In genomic region chr11:19553683-19554333, GRCh38 we compare ENCODE assay signal across 9 cellular contexts.
A peak's percentile ranks its signal among the peaks of the same experiment; 100 is the strongest.
DNase-seq lines count a peak whose midpoint lies in the region; ATAC-seq, FAIRE-seq and TF ChIP-seq lines count a peak whose summit lies in the region.
"Had no signal": no experiment of that assay in that cellular context is flagged by ENCODE, and none has a peak within 500 bp of the region (broad histone marks: within the 10 kb centered on the region; RNA-seq: fewer than 3 reads in every experiment).

No MANE protein-coding gene starts in this region.

- DNase-seq in D341Med (ENCODE audit: low spot score) (peak; percentile 80), GM23338 (ENCODE audit: low spot score) (peak; percentile 93), NCI-H1105 (lab: John Stamatoyannopoulos, UW) (peak; percentile 72), T-helper 1 cell (peak; percentile 37 to 58 (median 38)), amygdala (lab: John Stamatoyannopoulos, UW) (peak; percentile 17 to 91 (median 75)), hepatocyte (ENCODE audit: low spot score) (peak; percentile 90), small intestine (peak; percentile 75), HuH-7.5 (ENCODE audit: low spot score) (no peak)

- H3K9me2 ChIP-seq in GM23338 (ENCODE audit: insufficient read depth): no peaks in the 10 kb centered on the region
- H3K9me2 ChIP-seq in hepatocyte (replicated peaks; ENCODE audit: insufficient read depth): no peaks in the 10 kb centered on the region

- H2AFZ ChIP-seq in GM23338 (peak overlapping the region; percentile 85; the same call in 1 of the 2 replicates), hepatocyte (no peak overlapping the region)

- 37% methylated on average over 8 of the region's 8 CpGs for WGBS in hepatocyte (ENCODE audit: low lambda C conversion rate, missing lambda C conversion rate)
- 35 to 42% (median 41%) methylated on average over 8 of the region's 8 CpGs for WGBS in small intestine, 3 donors

- peak; percentile 80 for ATAC-seq in GM23338

- no peak for FAIRE-seq in small intestine (lab: Jason Lieb, UNC)

- H3K27ac Mint-ChIP-seq in GM23338: no peak overlapping the region
- H3K27ac Mint-ChIP-seq: activated naive CD8-positive, alpha-beta T cell had no signal

- H3K27me3 ChIP-seq in GM23338 (ENCODE audit: insufficient read depth) (no peaks in the 10 kb centered on the region), hepatocyte (no peaks in the 10 kb centered on the region), small intestine (ENCODE audit: control insufficient read depth in 2 of 2, insufficient read depth in 2 of 2, low read length in 2 of 2) (peaks cover 0 to 2% of the 10 kb centered on the region in 2 donors)

- no peak overlapping the region for H3K27ac ChIP-seq in GM23338 (ENCODE audit: low read depth)
- H3K27ac ChIP-seq in hepatocyte: no peak overlapping the region
- no peak overlapping the region for H3K27ac ChIP-seq in small intestine (ENCODE audit: low read depth in 1 of 2, low read length in 1 of 2)

- H3K4me1 ChIP-seq in GM23338 (ENCODE audit: insufficient read depth) (0 out of 2 replicates have a peak, but pooled peaks cover 5% of the 10 kb centered on the region), hepatocyte (ENCODE audit: insufficient read depth) (no peaks in the 10 kb centered on the region), small intestine (ENCODE audit: control insufficient read depth in 2 of 2, insufficient read depth in 1 of 2, low read depth in 1 of 2, low read length in 1 of 2) (no peaks in the 10 kb centered on the region)

- no peaks in the 10 kb centered on the region for H3K9me3 ChIP-seq in hepatocyte (ENCODE audit: low read depth)
- H3K9me3 ChIP-seq in small intestine (ENCODE audit: control insufficient read depth, low read depth): no peaks in the 10 kb centered on the region

- no peaks in the 10 kb centered on the region for H3K36me3 Mint-ChIP-seq in GM23338 (ENCODE audit: low read depth)
- H3K36me3 Mint-ChIP-seq: activated naive CD8-positive, alpha-beta T cell had no signal

- H3K27me3 Mint-ChIP-seq in GM23338 (ENCODE audit: insufficient read depth, low read depth, poor library complexity): peaks cover 4% of the 10 kb centered on the region
- H3K27me3 Mint-ChIP-seq: activated naive CD8-positive, alpha-beta T cell had no signal

- TF ChIP-seq CTCF in GM23338 (conservative IDR thresholded peaks at IDR 0.05; ENCODE audit: low read depth in 2 of 2): peak; percentile 86 to 94
- peak; percentile 95 for TF ChIP-seq CTCF in hepatocyte (IDR thresholded peaks at IDR 0.05; ENCODE audit: poor library complexity)

- H3K4me3 Mint-ChIP-seq in GM23338: no peak overlapping the region
- H3K4me3 Mint-ChIP-seq: activated naive CD8-positive, alpha-beta T cell had no signal

- no peak overlapping the region for H3K4me3 ChIP-seq in GM23338
- H3K4me3 ChIP-seq in hepatocyte: no peak overlapping the region
- no peak overlapping the region for H3K4me3 ChIP-seq in small intestine (ENCODE audit: low read depth in 1 of 2, low read length in 2 of 2)

- no peaks in the 10 kb centered on the region for H3K36me3 ChIP-seq in GM23338 (ENCODE audit: insufficient read depth)
- H3K36me3 ChIP-seq in hepatocyte (replicated peaks; ENCODE audit: insufficient read depth, low read depth): no peaks in the 10 kb centered on the region
- H3K36me3 ChIP-seq in small intestine (ENCODE audit: control insufficient read depth in 2 of 2, insufficient read depth in 2 of 2, low read length in 2 of 2): no peaks in the 10 kb centered on the region

- H4K20me1 ChIP-seq in GM23338 (replicated peaks; ENCODE audit: insufficient read depth) (no peaks in the 10 kb centered on the region), hepatocyte (ENCODE audit: insufficient read depth, poor library complexity, severe bottlenecking) (no peaks in the 10 kb centered on the region)

- peaks cover 28% of the 10 kb centered on the region for H3K4me1 Mint-ChIP-seq in GM23338

- H3K79me2 ChIP-seq in GM23338 (replicated peaks; ENCODE audit: insufficient read depth): no peaks in the 10 kb centered on the region
- no peaks in the 10 kb centered on the region for H3K79me2 ChIP-seq in hepatocyte

- H3K4me2 ChIP-seq in GM23338: no peak overlapping the region
- no peak overlapping the region for H3K4me2 ChIP-seq in hepatocyte

- H3F3A ChIP-seq in GM23338 (replicated peaks; ENCODE audit: low read depth): no peaks in the 10 kb centered on the region

- H3K9me3 Mint-ChIP-seq in GM23338: no peaks in the 10 kb centered on the region

TF ChIP-seq in GM23338, 12 proteins besides CTCF, POLR2A, EP300 and RAD21:
- TF ChIP-seq ZNF114 (CRISPR knock-in tag; IDR thresholded peaks at IDR 0.05) (no peak), ZNF331 (CRISPR knock-in tag; IDR thresholded peaks at IDR 0.05; ENCODE audit: low read depth) (no peak), ZNF462 (CRISPR knock-in tag; IDR thresholded peaks at IDR 0.05) (no peak), NANOG (IDR thresholded peaks at IDR 0.05; ENCODE audit: borderline replicate concordance) (no peak)
